19 cellular contexts compared by ENCODE assay signal in genomic region chr9:91882628-91883027, GRCh38.
A peak's percentile ranks its signal among the peaks of the same experiment; 100 is the strongest.
DNase-seq lines count a peak whose midpoint lies in the region; ATAC-seq, FAIRE-seq and TF ChIP-seq lines count a peak whose summit lies in the region.
"Had no signal": no experiment of that assay in that cellular context is flagged by ENCODE, and none has a peak within 500 bp of the region (broad histone marks: within the 10 kb centered on the region; RNA-seq: fewer than 3 reads in every experiment).

No MANE protein-coding gene starts in this region.

- in situ Hi-C loops in SK-MEL-5 (cut with HindIII; ENCODE audit: low pct_unique_long_range_greater_than_20kb, low sequenced_read_pairs): no loop called here

- H3K27ac Mint-ChIP-seq in activated CD8-positive, alpha-beta memory T cell treated with anti-CD3 and anti-CD28 coated beads, Interleukin-2, amount 10 ng/mL, durations not matched to agents 7 days and 5 days: no peak overlapping the region

- H3K4me1 ChIP-seq in right cardiac atrium (ENCODE audit: control insufficient read depth, insufficient read depth, low read length): no peaks in the 10 kb centered on the region

- 83% methylated on average over 4 of the region's 4 CpGs for WGBS in right cardiac atrium

- no peak for DNase-seq in right cardiac atrium
- DNase-seq in Right ventricle myocardium superior: no peak
- no peak for DNase-seq in LNCaP clone FGC (ENCODE audit: low read depth)
- DNase-seq in SK-MEL-5 (ENCODE audit: low read depth, low spot score): peak; percentile 21
- DNase-seq in HTR-8/SVneo (ENCODE audit: insufficient read length, low spot score): no peak
- DNase-seq in activated CD8-positive, alpha-beta memory T cell treated with anti-CD3 and anti-CD28 coated beads, Interleukin-2, amount 10 ng/mL, durations not matched to agents 7 days and 5 days: no peak
- no peak for DNase-seq in stimulated activated CD4-positive, alpha-beta T cell treated with anti-CD3 and anti-CD28 coated beads, Interleukin-4, amount 100 ng/mL, for 4 hours
- DNase-seq: activated CD4-positive, alpha-beta T cell treated with anti-CD3 and anti-CD28 coated beads, Interleukin-2, amount 50 U/mL, for 48 hours; cerebellar nuclear complex; GDM1; ovary; thyroid gland had no signal

- TF ChIP-seq CTCF in LNCaP clone FGC (IDR thresholded peaks at IDR 0.05; ENCODE audit: control insufficient read depth, extremely low read depth, insufficient read depth): peak; percentile 55

- peak overlapping the region; percentile 17 for H3K27ac ChIP-seq in right cardiac atrium (ENCODE audit: low read length)
- H3K27ac ChIP-seq: gastroesophageal sphincter, ovary, SK-N-MC, thyroid gland had no signal

- ATAC-seq in right cardiac atrium (no peak), Right ventricle myocardium superior (ENCODE audit: poor library complexity) (no peak), GM18511 (IDR thresholded peaks at IDR 0.05; ENCODE audit: unreplicated experiment) (no peak)
- ATAC-seq in activated CD8-positive, alpha-beta memory T cell treated with anti-CD3 and anti-CD28 coated beads, Interleukin-2, amount 10 ng/mL, durations not matched to agents 7 days and 5 days: no peak
- ATAC-seq: gastroesophageal sphincter had no signal

- no peaks in the 10 kb centered on the region for H3K9me3 Mint-ChIP-seq in activated CD8-positive, alpha-beta memory T cell treated with anti-CD3 and anti-CD28 coated beads, Interleukin-2, amount 10 ng/mL, durations not matched to agents 7 days and 5 days (ENCODE audit: low read depth)

- H3K4me3 ChIP-seq in right cardiac atrium (ENCODE audit: low read length) (no peak overlapping the region), LNCaP clone FGC (ENCODE audit: low read depth, low read length) (no peak overlapping the region)
- H3K4me3 ChIP-seq: gastroesophageal sphincter, ovary, SK-N-MC, thyroid gland had no signal

- H3K4me3 Mint-ChIP-seq in activated CD8-positive, alpha-beta memory T cell treated with anti-CD3 and anti-CD28 coated beads, Interleukin-2, amount 10 ng/mL, durations not matched to agents 7 days and 5 days: no peak overlapping the region

- no peaks in the 10 kb centered on the region for H3K9me3 ChIP-seq in right cardiac atrium (ENCODE audit: control insufficient read depth, low read length)
- H3K9me3 ChIP-seq: gastroesophageal sphincter, ovary, thyroid gland had no signal

- peaks cover 12% of the 10 kb centered on the region for H3K4me1 Mint-ChIP-seq in activated CD8-positive, alpha-beta memory T cell treated with anti-CD3 and anti-CD28 coated beads, Interleukin-2, amount 10 ng/mL, durations not matched to agents 7 days and 5 days

- no peak for FAIRE-seq in HTR-8/SVneo (lab: Jason Lieb, UNC)
- FAIRE-seq: endometrium, GM18507, GM19239, TTC549 had no signal

- no peaks in the 10 kb centered on the region for H3K27me3 ChIP-seq in right cardiac atrium (ENCODE audit: control insufficient read depth, insufficient read depth)
- H3K27me3 ChIP-seq: gastroesophageal sphincter, ovary, thyroid gland had no signal

- peaks cover 35% of the 10 kb centered on the region for H3K27me3 Mint-ChIP-seq in activated CD8-positive, alpha-beta memory T cell treated with anti-CD3 and anti-CD28 coated beads, Interleukin-2, amount 10 ng/mL, durations not matched to agents 7 days and 5 days

- H3K36me3 Mint-ChIP-seq in activated CD8-positive, alpha-beta memory T cell treated with anti-CD3 and anti-CD28 coated beads, Interleukin-2, amount 10 ng/mL, durations not matched to agents 7 days and 5 days: no peaks in the 10 kb centered on the region

- CTCF ChIA-PET in activated CD8-positive, alpha-beta memory T cell treated with anti-CD3 and anti-CD28 coated beads, Interleukin-2, amount 10 ng/mL, durations not matched to agents 7 days and 5 days (lab: Charles Lee): no interaction called here

- intact Hi-C loops in right cardiac atrium (cut with DNase I): no loop called here
- intact Hi-C loops in Right ventricle myocardium superior (cut with DNase I): no loop called here
